Comparison of ENCODE assay signal across 10 cellular contexts in the genomic region with DNA sequence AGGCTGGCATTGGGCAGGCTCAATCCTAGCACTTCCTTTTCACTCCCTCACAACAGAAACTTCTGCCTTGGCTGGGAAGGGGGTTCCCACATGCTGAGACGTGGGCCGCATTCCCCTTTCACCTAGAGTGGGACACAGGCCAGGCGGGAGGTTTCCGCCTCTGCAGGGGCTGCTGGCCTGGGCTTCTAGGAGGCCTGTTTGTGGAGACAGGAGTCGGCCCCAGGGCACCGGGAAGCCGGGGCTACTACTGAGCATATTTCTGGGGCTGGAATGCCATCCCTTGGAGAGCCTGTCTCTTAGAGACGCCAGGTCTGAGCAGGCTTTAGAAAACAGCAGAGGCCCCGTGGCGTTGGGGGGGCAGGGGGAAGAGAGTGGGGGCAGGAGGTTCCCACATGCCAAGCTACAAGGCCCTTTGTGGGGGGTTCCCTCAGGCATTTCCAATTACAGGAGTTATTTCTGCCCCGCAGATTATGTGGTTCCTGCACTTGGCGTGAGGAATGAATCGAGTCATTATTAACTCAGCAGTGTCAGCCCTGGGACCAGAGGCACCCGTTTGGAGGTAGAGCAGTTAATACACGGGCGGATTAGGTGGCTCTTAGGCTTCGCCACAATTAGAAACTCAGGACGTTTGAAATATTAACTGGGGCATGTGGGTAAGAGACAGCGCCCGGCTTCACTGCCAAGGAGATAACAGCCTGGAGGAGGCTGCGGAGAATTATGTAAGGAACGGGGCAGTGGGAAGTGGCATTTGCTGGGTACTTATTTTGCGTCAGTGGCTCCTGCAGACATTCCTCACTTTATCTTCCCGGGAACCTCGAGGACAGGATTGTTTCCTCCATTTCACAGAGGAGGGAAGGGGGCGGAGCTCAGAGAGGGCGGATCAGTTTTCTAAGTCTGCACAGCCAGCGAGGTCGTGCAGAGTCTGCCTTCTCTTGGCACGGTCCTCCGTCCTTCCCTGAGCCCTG.
A peak's percentile ranks its signal among the peaks of the same experiment; 100 is the strongest.
DNase-seq lines count a peak whose midpoint lies in the region; ATAC-seq and TF ChIP-seq lines count a peak whose summit lies in the region.
"Had no signal": no experiment of that assay in that cellular context is flagged by ENCODE, and none has a peak within 500 bp of the region (broad histone marks: within the 10 kb centered on the region; RNA-seq: fewer than 3 reads in every experiment).

No MANE protein-coding gene starts in this region.

- H3K4me1 ChIP-seq in endocrine pancreas (ENCODE audit: control insufficient read depth, insufficient read depth, low read length) = no peaks in the 10 kb centered on the region
- peaks cover 25 to 46% (median 40%) of the 10 kb centered on the region in 3 donors for H3K4me1 ChIP-seq in skeletal muscle tissue (ENCODE audit: control insufficient read depth in 3 of 3, insufficient read depth in 3 of 3, low read length in 3 of 3)

- H3K9me3 ChIP-seq in endocrine pancreas (ENCODE audit: control insufficient read depth, low read length) (no peaks in the 10 kb centered on the region), skeletal muscle tissue (ENCODE audit: control insufficient read depth in 3 of 3, low read length in 3 of 3) (no peaks in the 10 kb centered on the region)

- peak overlapping the region; percentile 87 for H3K27ac ChIP-seq in skeletal muscle tissue (ENCODE audit: low read depth, low read length)

- H3K9ac ChIP-seq in endocrine pancreas (ENCODE audit: control insufficient read depth, insufficient read depth, low read length) = no peak overlapping the region
- H3K9ac ChIP-seq in skeletal muscle tissue (ENCODE audit: low read depth in 1 of 3, low read length in 3 of 3) = peak overlapping the region; percentile 69 to 84 (median 74)

- H3K4me3 ChIP-seq in endocrine pancreas (ENCODE audit: control insufficient read depth, insufficient read depth, low read length) = peak overlapping the region; percentile 23
- H3K4me3 ChIP-seq in skeletal muscle tissue (ENCODE audit: low read length in 3 of 3) = peak overlapping the region; percentile 54 to 63 (median 56)

- ATAC-seq in left lobe of liver (peak; percentile 75), HG03342 (IDR thresholded peaks at IDR 0.05; ENCODE audit: unreplicated experiment) (no peak), GM18505 (IDR thresholded peaks at IDR 0.05; ENCODE audit: unreplicated experiment) (no peak), GM21576 (IDR thresholded peaks at IDR 0.05; ENCODE audit: unreplicated experiment) (no peak)

- no peaks in the 10 kb centered on the region for H3K36me3 ChIP-seq in endocrine pancreas (ENCODE audit: control insufficient read depth, insufficient read depth, low read length)
- no peaks in the 10 kb centered on the region for H3K36me3 ChIP-seq in skeletal muscle tissue (ENCODE audit: control insufficient read depth in 3 of 3, insufficient read depth in 3 of 3, low read length in 3 of 3)

- DNase-seq in RPMI7951 (ENCODE audit: low read depth) (peak; percentile 46), left lobe of liver (ENCODE audit: low spot score) (peak; percentile 55)
- DNase-seq in stimulated activated CD8-positive, alpha-beta memory T cell treated with anti-CD3 and anti-CD28 coated beads, Interleukin-4, amount 100 ng/mL, for 48 hours = no peak
- DNase-seq: activated naive CD4-positive, alpha-beta T cell treated with Interleukin-2 at 50 U/mL for 16 hours; stimulated activated CD4-positive, alpha-beta T cell treated with anti-CD3 and anti-CD28 coated beads, Interleukin-15, amount 100 ng/mL, for 24 hours had no signal

- H3K27me3 ChIP-seq in endocrine pancreas (ENCODE audit: control insufficient read depth, insufficient read depth, low read length) (no peaks in the 10 kb centered on the region), skeletal muscle tissue (ENCODE audit: control insufficient read depth in 3 of 3, insufficient read depth in 3 of 3, low read length in 3 of 3) (no peaks in the 10 kb centered on the region)

- no peak for TF ChIP-seq POLR2A in GM18505 (IDR thresholded peaks at IDR 0.05; ENCODE audit: borderline replicate concordance, extremely low read depth, insufficient read depth, insufficient read length)
